In genomic region chr2:134692461-134692860, GRCh38 we compare ENCODE assay signal across 1 cellular context.
TF ChIP-seq lines count a peak whose summit lies in the region.

No MANE protein-coding gene starts in this region.

TF ChIP-seq in GM23338, 12 proteins besides CTCF, POLR2A, EP300 and RAD21 (continued from another document):
- TF ChIP-seq ZNF462 (CRISPR knock-in tag; IDR thresholded peaks at IDR 0.05): no peak
- no peak for TF ChIP-seq STAT1 (IDR thresholded peaks at IDR 0.05; ENCODE audit: unreplicated experiment)
